In genomic region chr5:72206160-72206559, GRCh38 we compare ENCODE assay signal across 15 cellular contexts.
"Had no signal": no experiment of that assay in that cellular context is flagged by ENCODE, and none has a peak within 500 bp of the region (broad histone marks: within the 10 kb centered on the region; RNA-seq: fewer than 3 reads in every experiment).

No MANE protein-coding gene starts in this region.

- H3K4me1 Mint-ChIP-seq: naive B cell; stimulated activated naive B cell treated with anti-CD40 and anti-IgM and Interleukin-4, amounts not matched to agents 10 μg/mL and 1 μg/mL and 100 μg/mL, for 72 hours had no signal

- DNase-seq: activated CD4-positive, alpha-beta T cell treated with anti-CD3 and anti-CD28 coated beads, Interleukin-2, amount 50 U/mL, for 1 hour; activated naive CD4-positive, alpha-beta T cell treated with Interleukin-2 at 50 U/mL for 16 hours; anterior cingulate cortex; cerebellar nuclear complex; effector memory CD4-positive, alpha-beta T cell; lower lobe of right lung; naive B cell; stimulated activated CD4-positive, alpha-beta T cell treated with anti-CD3 and anti-CD28 coated beads, Interleukin-15, amount 100 ng/mL, for 24 hours; stimulated activated CD4-positive, alpha-beta T cell treated with anti-CD3 and anti-CD28 coated beads, Interleukin-4, amount 100 ng/mL, for 1 hour; stimulated activated naive B cell treated with anti-CD40 and anti-IgM and Interleukin-4, amounts not matched to agents 10 μg/mL and 1 μg/mL and 100 μg/mL, for 72 hours; T-helper 9 cell; thyroid gland had no signal

- ATAC-seq: lower lobe of right lung; stimulated activated naive B cell treated with anti-CD40 and anti-IgM and Interleukin-4, amounts not matched to agents 10 μg/mL and 1 μg/mL and 100 μg/mL, for 72 hours had no signal

- H3K9me3 Mint-ChIP-seq: dendritic cell treated with granulocyte-macrophage colony-stimulating factor and Interleukin-4, amounts not matched to agents 40 ng/mL and 50 ng/mL, for 4 days; mesothelial cell of epicardium; naive B cell; stimulated activated naive B cell treated with anti-CD40 and anti-IgM and Interleukin-4, amounts not matched to agents 10 μg/mL and 1 μg/mL and 100 μg/mL, for 72 hours had no signal

- H3K27me3 Mint-ChIP-seq: dendritic cell treated with granulocyte-macrophage colony-stimulating factor and Interleukin-4, amounts not matched to agents 40 ng/mL and 50 ng/mL, for 4 days; naive B cell; stimulated activated naive B cell treated with anti-CD40 and anti-IgM and Interleukin-4, amounts not matched to agents 10 μg/mL and 1 μg/mL and 100 μg/mL, for 72 hours had no signal

- H3K27ac ChIP-seq: breast epithelium, lower lobe of right lung, thyroid gland had no signal

- H3K4me3 ChIP-seq: breast epithelium, lower lobe of right lung, thyroid gland had no signal

- H3K4me3 Mint-ChIP-seq: dendritic cell treated with granulocyte-macrophage colony-stimulating factor and Interleukin-4, amounts not matched to agents 40 ng/mL and 50 ng/mL, for 4 days; mesothelial cell of epicardium; naive B cell; stimulated activated naive B cell treated with anti-CD40 and anti-IgM and Interleukin-4, amounts not matched to agents 10 μg/mL and 1 μg/mL and 100 μg/mL, for 72 hours had no signal

- H3K36me3 ChIP-seq: breast epithelium had no signal

- H3K27ac Mint-ChIP-seq: dendritic cell treated with granulocyte-macrophage colony-stimulating factor and Interleukin-4, amounts not matched to agents 40 ng/mL and 50 ng/mL, for 4 days; mesothelial cell of epicardium; naive B cell; stimulated activated naive B cell treated with anti-CD40 and anti-IgM and Interleukin-4, amounts not matched to agents 10 μg/mL and 1 μg/mL and 100 μg/mL, for 72 hours had no signal

- H3K9me3 ChIP-seq: breast epithelium, lower lobe of right lung, thyroid gland had no signal

- H3K27me3 ChIP-seq: breast epithelium, thyroid gland had no signal
